Comparison of ENCODE assay signal across 10 cellular contexts in genomic region chr9:129203556-129203909, GRCh38. TPM values are rescaled to one million over a fixed set of nuclear protein-coding genes. Genes with fewer than 3 reads are reported as not detected.
A peak's percentile ranks its signal among the peaks of the same experiment; 100 is the strongest.
DNase-seq lines count a peak whose midpoint lies in the region; ATAC-seq, FAIRE-seq and TF ChIP-seq lines count a peak whose summit lies in the region.
"Had no signal": no experiment of that assay in that cellular context is flagged by ENCODE, and none has a peak within 500 bp of the region (broad histone marks: within the 10 kb centered on the region; RNA-seq: fewer than 3 reads in every experiment).

No MANE protein-coding gene starts in this region.

- H3K4me2 ChIP-seq in HepG2 (ENCODE audit: low read depth, low read length) = no peak overlapping the region

- POLR2A ChIA-PET in HepG2 (lab: Yijun Ruan, JAX) = no interaction called here

- intact Hi-C loops in HepG2 (cut with micrococcal nuclease; ENCODE audit: unreplicated experiment) = no loop called here
- intact Hi-C loops in right lobe of liver (cut with DNase I) = no loop called here
- intact Hi-C loops in aorta (cut with DNase I) = loop anchor here in 1 of 2 donors (5.0 kb wide), 1 partner anchor 49 kb away; no protein-coding TSS in a partner anchor

- FAIRE-seq in HepG2 (lab: Jason Lieb, UNC) = no peak

- H3K4me1 Mint-ChIP-seq in natural killer cell treated with Interleukin-12 subunit alpha and Interleukin-12 subunit beta and Interleukin-15 and Interleukin-18, amount 100 ng/mL, for 72 hours (ENCODE audit: low read depth in 2 of 2) = peaks cover 12 to 14% of the 10 kb centered on the region in 2 donors

- no peak overlapping the region for H3K4me3 ChIP-seq in HepG2 (replicated peaks in 1 of 3; ENCODE audit: insufficient read depth in 1 of 3, low read depth in 2 of 3, low read length in 3 of 3)
- H3K4me3 ChIP-seq in right lobe of liver = no peak overlapping the region
- H3K4me3 ChIP-seq in cardiac fibroblast (replicated peaks in 1 of 2; ENCODE audit: low read depth in 2 of 2, low read length in 2 of 2) = peak overlapping the region; percentile 54 to 62
- H3K4me3 ChIP-seq in aorta (ENCODE audit: low read length in 2 of 2) = peak overlapping the region; percentile 61 to 88
- H3K4me3 ChIP-seq in effector memory CD4-positive, alpha-beta T cell (ENCODE audit: insufficient read depth, low read depth, low read length, poor library complexity, severe bottlenecking) = no peak overlapping the region

- H4K20me1 ChIP-seq in HepG2 (ENCODE audit: insufficient read depth, low read length) = no peaks in the 10 kb centered on the region

- H3K27ac Mint-ChIP-seq in natural killer cell treated with Interleukin-12 subunit alpha and Interleukin-12 subunit beta and Interleukin-15 and Interleukin-18, amount 100 ng/mL, for 72 hours = no peak overlapping the region

- TF ChIP-seq EP300 in HepG2 (IDR thresholded peaks at IDR 0.05; ENCODE audit: low read depth in 2 of 2, low read length in 2 of 2) (no peak), HepG2 (CRISPR knock-in tag; IDR thresholded peaks at IDR 0.05; ENCODE audit: borderline replicate concordance) (no peak)

- H3K36me3 ChIP-seq in HepG2 (replicated peaks in 1 of 2; ENCODE audit: control insufficient read depth in 1 of 2, insufficient read depth in 2 of 2, low read length in 2 of 2) (no peaks in the 10 kb centered on the region), right lobe of liver (no peaks in the 10 kb centered on the region), aorta (ENCODE audit: control insufficient read depth in 1 of 2, insufficient read depth in 2 of 2, low read length in 1 of 2) (no peaks in the 10 kb centered on the region)
- H3K36me3 ChIP-seq in effector memory CD4-positive, alpha-beta T cell (ENCODE audit: control insufficient read depth, insufficient read depth, low read length) = no peaks in the 10 kb centered on the region
- H3K36me3 ChIP-seq: neutrophil had no signal

- no peak for TF ChIP-seq CTCF in HepG2 (CRISPR knock-in tag; IDR thresholded peaks at IDR 0.05)
- TF ChIP-seq CTCF in right lobe of liver (IDR thresholded peaks at IDR 0.05) = no peak
- no peak for TF ChIP-seq CTCF in cardiac fibroblast (IDR thresholded peaks at IDR 0.05; ENCODE audit: low read depth, low read length)

- H2AFZ ChIP-seq in HepG2 (ENCODE audit: low read length) = no peak overlapping the region

- H3K9me3 ChIP-seq in HepG2 (ENCODE audit: low read length) = no peaks in the 10 kb centered on the region
- no peaks in the 10 kb centered on the region for H3K9me3 ChIP-seq in right lobe of liver
- no peaks in the 10 kb centered on the region for H3K9me3 ChIP-seq in aorta (ENCODE audit: control insufficient read depth, low read length)
- H3K9me3 ChIP-seq in effector memory CD4-positive, alpha-beta T cell (ENCODE audit: control insufficient read depth, low read length) = no peaks in the 10 kb centered on the region
- H3K9me3 ChIP-seq: neutrophil had no signal

- no TSS peak for BruUV-seq in HepG2 (replicated peaks; lab: Mats Ljungman, UMichigan)

- no peak for ATAC-seq in HepG2
- no peak for ATAC-seq in right lobe of liver
- no peak for ATAC-seq in natural killer cell treated with Interleukin-12 subunit alpha and Interleukin-12 subunit beta and Interleukin-15 and Interleukin-18, amount 100 ng/mL, for 72 hours
- ATAC-seq in aorta (ENCODE audit: low FRiP score) = no peak
- no peak for ATAC-seq in HG02885 (IDR thresholded peaks at IDR 0.05; ENCODE audit: poor library complexity, unreplicated experiment)

- H3K4me3 Mint-ChIP-seq in natural killer cell treated with Interleukin-12 subunit alpha and Interleukin-12 subunit beta and Interleukin-15 and Interleukin-18, amount 100 ng/mL, for 72 hours = peak overlapping the region; percentile 62

- H3K9ac ChIP-seq in HepG2 (ENCODE audit: insufficient read depth, low read depth, low read length) = no peak overlapping the region

- H3K36me3 Mint-ChIP-seq in natural killer cell treated with Interleukin-12 subunit alpha and Interleukin-12 subunit beta and Interleukin-15 and Interleukin-18, amount 100 ng/mL, for 72 hours = no peaks in the 10 kb centered on the region

- CTCF ChIA-PET in HepG2 (lab: Yijun Ruan, JAX; ENCODE audit: low intra/inter-chr PET ratio, low total read pairs) = no interaction called here

- WGBS in HepG2 (ENCODE audit: low lambda C conversion rate) = 57% methylated on average over 10 of the region's 11 CpGs
- 60% methylated on average over 6 of the region's 11 CpGs for WGBS in right lobe of liver (ENCODE audit: insufficient coverage, low coverage, low lambda C conversion rate, missing lambda C conversion rate)
- 69 to 73% methylated on average over 11 of the region's 11 CpGs for WGBS in aorta, 2 donors

- peaks cover 2 to 24% of the 10 kb centered on the region in 2 experiments; a peak in 4 of 5 replicates for H3K27me3 ChIP-seq in HepG2 (ENCODE audit: control insufficient read depth in 1 of 2, insufficient read depth in 2 of 2, low read length in 2 of 2)
- H3K27me3 ChIP-seq in right lobe of liver = no peaks in the 10 kb centered on the region
- no peaks in the 10 kb centered on the region for H3K27me3 ChIP-seq in aorta (ENCODE audit: control insufficient read depth in 1 of 2, insufficient read depth in 2 of 2, low read length in 1 of 2)
- H3K27me3 ChIP-seq in effector memory CD4-positive, alpha-beta T cell (replicated peaks; ENCODE audit: control insufficient read depth, insufficient read depth, low read length, poor library complexity, severe bottlenecking) = no peaks in the 10 kb centered on the region

- peaks cover 17% of the 10 kb centered on the region for H3K4me1 ChIP-seq in HepG2 (ENCODE audit: insufficient read depth, low read length)
- no peaks in the 10 kb centered on the region for H3K4me1 ChIP-seq in right lobe of liver
- no peaks in the 10 kb centered on the region for H3K4me1 ChIP-seq in aorta (ENCODE audit: control insufficient read depth in 1 of 2, insufficient read depth in 2 of 2, low read length in 2 of 2)
- H3K4me1 ChIP-seq in effector memory CD4-positive, alpha-beta T cell (ENCODE audit: control insufficient read depth, insufficient read depth, low read length, poor library complexity, severe bottlenecking) = peaks cover 3% of the 10 kb centered on the region

- in situ Hi-C loops in HepG2 (cut with HindIII; ENCODE audit: extremely low pct_ligation_motif_present, low pct_unique_long_range_greater_than_20kb) = no loop called here

- no peak overlapping the region for H3K27ac ChIP-seq in HepG2 (ENCODE audit: extremely low read length, insufficient read depth, low read length)
- H3K27ac ChIP-seq in right lobe of liver = no peak overlapping the region
- H3K27ac ChIP-seq in aorta (ENCODE audit: low read depth in 1 of 2, low read length in 2 of 2) = no peak overlapping the region
- no peak overlapping the region for H3K27ac ChIP-seq in effector memory CD4-positive, alpha-beta T cell (ENCODE audit: insufficient read depth, low read length, poor library complexity, severe bottlenecking)
- H3K27ac ChIP-seq: neutrophil had no signal

- no peaks in the 10 kb centered on the region for H3K79me2 ChIP-seq in HepG2 (ENCODE audit: insufficient read depth, low read length)

- H3K9me3 Mint-ChIP-seq in natural killer cell treated with Interleukin-12 subunit alpha and Interleukin-12 subunit beta and Interleukin-15 and Interleukin-18, amount 100 ng/mL, for 72 hours = no peaks in the 10 kb centered on the region

- no peak for TF ChIP-seq RAD21 in HepG2 (CRISPR knock-in tag; IDR thresholded peaks at IDR 0.05)

- no peak for DNase-seq in HepG2 (ENCODE audit: low spot score)
- DNase-seq in right lobe of liver = no peak
- no peak for DNase-seq in cardiac fibroblast (ENCODE audit: low read depth in 2 of 2)
- no peak for DNase-seq in natural killer cell treated with Interleukin-12 subunit alpha and Interleukin-12 subunit beta and Interleukin-15 and Interleukin-18, amount 100 ng/mL, for 72 hours (ENCODE audit: low spot score)
- DNase-seq in aorta = no peak
- no peak for DNase-seq in effector memory CD4-positive, alpha-beta T cell
- no peak for DNase-seq in NCI-H1105 (lab: John Stamatoyannopoulos, UW)
- DNase-seq: activated CD4-positive, alpha-beta T cell treated with anti-CD3 and anti-CD28 coated beads for 1 hour had no signal

- no peak for TF ChIP-seq POLR2A in HepG2 (IDR thresholded peaks at IDR 0.05; ENCODE audit: insufficient read depth in 1 of 2, low read depth in 2 of 2, low read length in 2 of 2)
- TF ChIP-seq POLR2A in right lobe of liver (IDR thresholded peaks at IDR 0.05) = no peak

- peaks cover 2 to 7% of the 10 kb centered on the region in 2 donors for H3K27me3 Mint-ChIP-seq in natural killer cell treated with Interleukin-12 subunit alpha and Interleukin-12 subunit beta and Interleukin-15 and Interleukin-18, amount 100 ng/mL, for 72 hours

TF ChIP-seq in HepG2, 621 proteins besides CTCF, POLR2A, EP300 and RAD21 (continues in another document):
- 0 out of 2 replicates have a peak, but pooled peaks have one; percentile 16 for TF ChIP-seq HNRNPL (IDR thresholded peaks at IDR 0.05; ENCODE audit: low read depth, low read length)

RNA-seq across cellular contexts. Expression of gene IER5L, which starts 25.5 kb away (rescaled TPM):
- 2.5 and 3.3 TPM in 2 replicates for total RNA-seq in HepG2 (2016; rRNA removed; fragmentation: Illumina TruSeq; extraction: Trizol)
- total RNA-seq in HepG2 (2016; cell fraction: cytosol; rRNA removed; fragmentation: Illumina TruSeq; extraction: Trizol; ENCODE audit: low read depth) = 2.4 and 2.5 TPM in 2 replicates
- total RNA-seq in HepG2 (2016; cell fraction: insoluble cytoplasmic fraction; rRNA removed; fragmentation: Illumina TruSeq; extraction: Trizol) = 2.6 and 3.2 TPM in 2 replicates
- 2.0 and 2.7 TPM in 2 replicates for total RNA-seq in HepG2 (2016; cell fraction: membrane; rRNA removed; fragmentation: Illumina TruSeq; extraction: Trizol)
- 0.84 and 1.2 TPM in 2 replicates for total RNA-seq in HepG2 (2016; cell fraction: nucleus; rRNA removed; fragmentation: Illumina TruSeq; extraction: Trizol)
- polyA plus RNA-seq in HepG2 (2011; rRNA removed) = 1.8 and 3.6 TPM in 2 replicates
- polyA plus RNA-seq in HepG2 (2011; cell fraction: cytosol; rRNA removed) = 2.1 and 3.1 TPM in 2 replicates
- 4.4 and 4.5 TPM in 2 replicates for polyA plus RNA-seq in HepG2 (2011; cell fraction: nucleus; rRNA removed)
- 1.5 and 2.6 TPM in 2 replicates for polyA plus RNA-seq in HepG2 (2012)
- 0.59 and 0.61 TPM in 2 replicates for polyA plus RNA-seq in HepG2 (2016; cell fraction: cytosol; fragmentation: Illumina TruSeq; extraction: Trizol; ENCODE audit: low read depth)
- 2.2 and 2.5 TPM in 2 replicates for polyA plus RNA-seq in HepG2 (2016; cell fraction: insoluble cytoplasmic fraction; fragmentation: Illumina TruSeq; extraction: Trizol; ENCODE audit: low read depth)
- 0.52 and 0.74 TPM in 2 replicates for polyA plus RNA-seq in HepG2 (2016; cell fraction: membrane; fragmentation: Illumina TruSeq; extraction: Trizol; ENCODE audit: low read depth)
- polyA plus RNA-seq in HepG2 (2016; cell fraction: nucleus; fragmentation: Illumina TruSeq; extraction: Trizol; ENCODE audit: insufficient read depth, low read depth) = 1.3 and 2.1 TPM in 2 replicates
- polyA minus RNA-seq in HepG2 (2011; rRNA and poly(A)+ RNA removed; ENCODE audit: low replicate concordance) = 5.5 and 12.0 TPM in 2 replicates
- polyA minus RNA-seq in HepG2 (2011; cell fraction: cytosol; rRNA and poly(A)+ RNA removed) = 5.6 and 6.2 TPM in 2 replicates
- polyA minus RNA-seq in HepG2 (2011; cell fraction: nucleus; rRNA and poly(A)+ RNA removed) = 1.2 and 1.9 TPM in 2 replicates
- total RNA-seq in right lobe of liver = 10 to 100 TPM in 3 of 6 experiments, 1 to 10 TPM in 3; 2.7 to 19.8 (median 7.8) TPM
- total RNA-seq in natural killer cell treated with Interleukin-12 subunit alpha and Interleukin-12 subunit beta and Interleukin-15 and Interleukin-18, amount 100 ng/mL, for 72 hours = 1 to 10 TPM in 1 of 2 donors, under 1 TPM in 1; 0.64 to 1.8 TPM
- total RNA-seq in aorta = 10 to 100 TPM; 28.3 to 66.9 TPM
- 10 to 100 TPM in 1 of 2 donors, 1 to 10 TPM in 1; 8.8 to 37.2 TPM for polyA plus RNA-seq in aorta

Comparison
In these comparisons a context has a peak if more than half of its experiments do, and no peak if none do; other contexts are left out.
1. H3K4me3 ChIP-seq: peak in cardiac fibroblast (2 of 2) and aorta (2 of 2); none in HepG2 (0 of 3), right lobe of liver (0 of 3) and effector memory CD4-positive, alpha-beta T cell (single experiment).